13 cellular contexts compared by ENCODE assay signal in genomic region chr2:237529452-237530402, GRCh38. TPM values are rescaled to one million over a fixed set of nuclear protein-coding genes. Genes with fewer than 3 reads are reported as not detected.
DNase-seq lines count a peak whose midpoint lies in the region; ATAC-seq and TF ChIP-seq lines count a peak whose summit lies in the region.
"Had no signal": no experiment of that assay in that cellular context is flagged by ENCODE, and none has a peak within 500 bp of the region (broad histone marks: within the 10 kb centered on the region; RNA-seq: fewer than 3 reads in every experiment).

No MANE protein-coding gene starts in this region.

- H3K36me3 ChIP-seq in left lung = peaks cover 0 to 36% of the 10 kb centered on the region in 2 donors
- H3K36me3 ChIP-seq in SJCRH30 = no peaks in the 10 kb centered on the region
- no peaks in the 10 kb centered on the region for H3K36me3 ChIP-seq in colonic mucosa

- intact Hi-C loops in left lung (cut with DNase I) (no loop called here), colonic mucosa (cut with DNase I) (no loop called here)

- ATAC-seq in GM18520 (IDR thresholded peaks at IDR 0.05; ENCODE audit: unreplicated experiment) = peak; percentile 51
- ATAC-seq in GM21576 (IDR thresholded peaks at IDR 0.05; ENCODE audit: unreplicated experiment) = peak; percentile 80
- peak; percentile 73 for ATAC-seq in HG03442 (IDR thresholded peaks at IDR 0.05; ENCODE audit: unreplicated experiment)
- peak; percentile 3 for ATAC-seq in left lung

- TF ChIP-seq CTCF in left lung (IDR thresholded peaks at IDR 0.05) (no peak), colonic mucosa (IDR thresholded peaks at IDR 0.05) (no peak)

- DNase-seq in left lung (no peak), NCI-H2081 treated with DMSO at 0.1 percent for 48 hours (lab: John Stamatoyannopoulos, UW) (no peak), SJCRH30 (no peak), colonic mucosa (no peak)
- DNase-seq in activated effector memory CD4-positive, alpha-beta T cell treated with Interleukin-2 at 50 U/mL for 16 hours = no peak
- DNase-seq: activated CD4-positive, alpha-beta T cell treated with anti-CD3 and anti-CD28 coated beads, Interleukin-2, amount 10 ng/mL, durations not matched to agents 24 days and 14 days; aorta had no signal

- H3K27ac ChIP-seq in left lung = no peak overlapping the region
- H3K27ac ChIP-seq in SJCRH30 = no peak overlapping the region
- H3K27ac ChIP-seq in colonic mucosa = no peak overlapping the region

- no peaks in the 10 kb centered on the region for H3K27me3 ChIP-seq in left lung
- peaks cover 8% of the 10 kb centered on the region; the same call in 1 of the 2 replicates for H3K27me3 ChIP-seq in SJCRH30
- H3K27me3 ChIP-seq in colonic mucosa = no peaks in the 10 kb centered on the region

- H3K9me3 ChIP-seq in left lung (no peaks in the 10 kb centered on the region), SJCRH30 (replicated peaks) (no peaks in the 10 kb centered on the region), colonic mucosa (no peaks in the 10 kb centered on the region)

- no peaks in the 10 kb centered on the region for H3K4me1 ChIP-seq in left lung
- no peaks in the 10 kb centered on the region for H3K4me1 ChIP-seq in SJCRH30
- no peaks in the 10 kb centered on the region for H3K4me1 ChIP-seq in colonic mucosa

- H3K9ac ChIP-seq in colonic mucosa (ENCODE audit: low read depth in 2 of 2, low read length in 2 of 2) = no peak overlapping the region

- H3K4me3 ChIP-seq in left lung (no peak overlapping the region), SJCRH30 (no peak overlapping the region), colonic mucosa (no peak overlapping the region)
- H3K4me3 ChIP-seq: lung had no signal

RNA-seq across cellular contexts. Expression of gene PRLH, which starts 36.6 kb away (rescaled TPM):
- not detected for total RNA-seq in left lung
- not detected in 2 replicates for total RNA-seq in SJCRH30 (2014; rRNA removed; shearing (Covaris generic))
- not detected for total RNA-seq in colonic mucosa
- total RNA-seq: activated CD4-positive, alpha-beta T cell treated with anti-CD3 and anti-CD28 coated beads, Interleukin-2, amount 10 ng/mL, durations not matched to agents 24 days and 14 days; aorta; Daoy; lung; skeletal muscle tissue had no signal

RNA-seq across cellular contexts. Expression of gene MLPH, which starts 42.7 kb away (rescaled TPM):
- total RNA-seq in left lung = 100 to 1,000 TPM; 244 to 296 TPM
- total RNA-seq in SJCRH30 (2014; rRNA removed; shearing (Covaris generic)) = 0.14 TPM in 1 of 2 replicates, not detected in the other
- 100 to 1,000 TPM in 1 of 2 donors, 10 to 100 TPM in 1; 87.9 to 111 TPM for total RNA-seq in colonic mucosa
- total RNA-seq: activated CD4-positive, alpha-beta T cell treated with anti-CD3 and anti-CD28 coated beads, Interleukin-2, amount 10 ng/mL, durations not matched to agents 24 days and 14 days; skeletal muscle tissue had no signal

Comparison
In these comparisons a context has a peak if more than half of its experiments do, and no peak if none do; other contexts are left out.
1. ATAC-seq: peak in every context shown above with its lines; median percentile 80 in GM21576; 73 in HG03442; 51 in GM18520; 3 in left lung.
2. RNA of gene MLPH, which starts 42.7 kb away (total RNA-seq): 244 to 296 TPM in left lung and 87.9 to 111 TPM in colonic mucosa; 0.14 TPM in SJCRH30; every median in the first group is over 10 times any median in the second.